Comparison of ENCODE assay signal across 23 cellular contexts in genomic region chr20:52124821-52125220, GRCh38.
"Had no signal": no experiment of that assay in that cellular context is flagged by ENCODE, and none has a peak within 500 bp of the region (broad histone marks: within the 10 kb centered on the region; RNA-seq: fewer than 3 reads in every experiment).

No MANE protein-coding gene starts in this region.

- H3K36me3 Mint-ChIP-seq: type B pancreatic cell had no signal

- H3K4me3 Mint-ChIP-seq: mesothelial cell of epicardium; naive thymus-derived CD8-positive, alpha-beta T cell; nephron progenitor cell; stimulated activated memory B cell treated with anti-CD40 and anti-IgM and Interleukin-4, amounts not matched to agents 10 μg/mL and 1 μg/mL and 100 μg/mL, for 72 hours; type B pancreatic cell had no signal

- H3K4me1 Mint-ChIP-seq: mesothelial cell of epicardium had no signal

- ATAC-seq: foreskin keratinocyte; gastroesophageal sphincter; heart left ventricle; left lung; mucosa of descending colon; naive thymus-derived CD8-positive, alpha-beta T cell; pancreas; sciatic nerve; stimulated activated memory B cell treated with anti-CD40 and anti-IgM and Interleukin-4, amounts not matched to agents 10 μg/mL and 1 μg/mL and 100 μg/mL, for 72 hours; stimulated activated naive CD8-positive, alpha-beta T cell treated with anti-CD3 and anti-CD28 coated beads, Interleukin-15, Interleukin-2, amounts not matched to agents 100 U/mL and 50 U/mL, for 24 hours had no signal

- H3K27me3 Mint-ChIP-seq: stimulated activated memory B cell treated with anti-CD40 and anti-IgM and Interleukin-4, amounts not matched to agents 10 μg/mL and 1 μg/mL and 100 μg/mL, for 72 hours; type B pancreatic cell had no signal

- H3K27ac Mint-ChIP-seq: mesothelial cell of epicardium; naive thymus-derived CD8-positive, alpha-beta T cell; nephron progenitor cell; stimulated activated memory B cell treated with anti-CD40 and anti-IgM and Interleukin-4, amounts not matched to agents 10 μg/mL and 1 μg/mL and 100 μg/mL, for 72 hours; type B pancreatic cell had no signal

- DNase-seq: dermis blood vessel endothelial cell; effector memory CD4-positive, alpha-beta T cell; foreskin keratinocyte; heart left ventricle; kidney; left lung; mesenchymal stem cell; mucosa of descending colon; naive thymus-derived CD8-positive, alpha-beta T cell; nephron progenitor cell; nucleus accumbens; pancreas; stimulated activated CD4-positive, alpha-beta T cell treated with anti-CD3 and anti-CD28 coated beads, Interleukin-2, amount 100 ng/mL, for 24 hours; stimulated activated CD4-positive, alpha-beta T cell treated with anti-CD3 and anti-CD28 coated beads, Interleukin-4, amount 100 ng/mL, for 24 hours; stimulated activated naive CD8-positive, alpha-beta T cell treated with anti-CD3 and anti-CD28 coated beads, Interleukin-15, Interleukin-2, amounts not matched to agents 100 U/mL and 50 U/mL, for 24 hours; substantia nigra; testis; tibial artery had no signal

- H3K9me3 Mint-ChIP-seq: stimulated activated memory B cell treated with anti-CD40 and anti-IgM and Interleukin-4, amounts not matched to agents 10 μg/mL and 1 μg/mL and 100 μg/mL, for 72 hours; type B pancreatic cell had no signal
